ENCODE assay signal across 8 cellular contexts in genomic region chr14:54564799-54565235, GRCh38. TPM values are rescaled to one million over a fixed set of nuclear protein-coding genes. Genes with fewer than 3 reads are reported as not detected.
DNase-seq lines count a peak whose midpoint lies in the region; ATAC-seq, FAIRE-seq and TF ChIP-seq lines count a peak whose summit lies in the region.

No MANE protein-coding gene starts in this region.

- no peaks in the 10 kb centered on the region for H3K9me3 Mint-ChIP-seq in stimulated activated naive B cell treated with anti-CD40 and anti-IgM and Interleukin-4, amounts not matched to agents 10 μg/mL and 1 μg/mL and 100 μg/mL, for 72 hours

- peaks cover 21% of the 10 kb centered on the region for H3K4me1 ChIP-seq in A549

- H3K27me3 ChIP-seq in bronchial epithelial cell (ENCODE audit: control insufficient read depth, insufficient read depth, low read length): no peaks in the 10 kb centered on the region

- peak overlapping the region; percentile 75 for H3K4me3 ChIP-seq in A549
- H3K4me3 ChIP-seq in GM12875 (ENCODE audit: low read depth, low read length): peak overlapping the region; percentile 77
- peak overlapping the region; percentile 72 for H3K4me3 ChIP-seq in bronchial epithelial cell (ENCODE audit: low read depth, low read length)

- peak overlapping the region; percentile 88 for H3K4me2 ChIP-seq in A549

- peak; percentile 8 to 21; a peak in 5 of 6 replicates for ATAC-seq in A549
- peak in 1 of 2 donors; percentile 1 for ATAC-seq in stimulated activated naive B cell treated with anti-CD40 and anti-IgM and Interleukin-4, amounts not matched to agents 10 μg/mL and 1 μg/mL and 100 μg/mL, for 72 hours (replicated peaks)

- H3K27ac Mint-ChIP-seq in stimulated activated naive B cell treated with anti-CD40 and anti-IgM and Interleukin-4, amounts not matched to agents 10 μg/mL and 1 μg/mL and 100 μg/mL, for 72 hours: peak overlapping the region; percentile 5

- FAIRE-seq in A549 (lab: Jason Lieb, UNC) (no peak), bronchial epithelial cell (lab: Jason Lieb, UNC) (no peak)

- H3K4me3 Mint-ChIP-seq in stimulated activated naive B cell treated with anti-CD40 and anti-IgM and Interleukin-4, amounts not matched to agents 10 μg/mL and 1 μg/mL and 100 μg/mL, for 72 hours: peak overlapping the region; percentile 85 to 90

- no peaks in the 10 kb centered on the region for H3K9me3 ChIP-seq in A549

- CTCF ChIA-PET in A549 (lab: Yijun Ruan, JAX): interaction anchor here (0.7 to 13.8 kb wide), 48 partner anchors 8 to 253 kb away, joined by 3 to 272 read pairs (median 5); partner anchors contain the start of gene CGRRF1

- under 1% methylated on average over 15 of the region's 18 CpGs for WGBS in A549 (ENCODE audit: missing lambda C conversion rate)

- peaks cover 7 to 8% of the 10 kb centered on the region in 2 donors for H3K27me3 Mint-ChIP-seq in stimulated activated naive B cell treated with anti-CD40 and anti-IgM and Interleukin-4, amounts not matched to agents 10 μg/mL and 1 μg/mL and 100 μg/mL, for 72 hours

- DNase-seq in A549 (ENCODE audit: low read depth in 1 of 2, low spot score in 1 of 2) (peak in 1 of 2 experiments; percentile 66), NCI-H226 (peak; percentile 68), bronchial epithelial cell (ENCODE audit: low read depth) (peak; percentile 66), kidney glomerular epithelial cell (lab: John Stamatoyannopoulos, UW) (peak; percentile 58), occipital lobe (lab: John Stamatoyannopoulos, UW) (no peak), kidney tubule cell (ENCODE audit: low spot score) (no peak)
- DNase-seq in stimulated activated naive B cell treated with anti-CD40 and anti-IgM and Interleukin-4, amounts not matched to agents 10 μg/mL and 1 μg/mL and 100 μg/mL, for 72 hours: no peak

- POLR2A ChIA-PET in A549 (lab: Yijun Ruan, JAX): interaction anchor here (0.6 to 4.8 kb wide), 5 partner anchors 14 to 227 kb away, joined by 3 to 78 read pairs (median 4); no protein-coding TSS in a partner anchor

- 0 out of 3 replicates have a peak, but pooled peaks have one; percentile 0 for TF ChIP-seq CTCF in A549 (IDR thresholded peaks at IDR 0.05)
- no peak for TF ChIP-seq CTCF in GM12875 (IDR thresholded peaks at IDR 0.05; ENCODE audit: borderline replicate concordance, insufficient read depth, low read depth, low read length)
- no peak for TF ChIP-seq CTCF in bronchial epithelial cell (IDR thresholded peaks at IDR 0.05; ENCODE audit: insufficient read depth, low read length, severe bottlenecking)

- peak overlapping the region; percentile 88 to 98 for H3K27ac ChIP-seq in A549

- no peak for TF ChIP-seq POLR2A in A549 (IDR thresholded peaks at IDR 0.05; ENCODE audit: low read length)

- TF ChIP-seq RAD21 in A549 (conservative IDR thresholded peaks at IDR 0.05 in 1 of 2, IDR thresholded peaks at IDR 0.05 in 1 of 2): peak in 1 of 2 experiments; percentile 2; a peak in 1 of 5 replicates

- no peak for TF ChIP-seq EP300 in A549 (IDR thresholded peaks at IDR 0.05)

- peaks cover 0 to 2% of the 10 kb centered on the region in 2 donors for H3K36me3 Mint-ChIP-seq in stimulated activated naive B cell treated with anti-CD40 and anti-IgM and Interleukin-4, amounts not matched to agents 10 μg/mL and 1 μg/mL and 100 μg/mL, for 72 hours

- peaks cover 10 to 26% of the 10 kb centered on the region in 2 donors for H3K4me1 Mint-ChIP-seq in stimulated activated naive B cell treated with anti-CD40 and anti-IgM and Interleukin-4, amounts not matched to agents 10 μg/mL and 1 μg/mL and 100 μg/mL, for 72 hours

- no peaks in the 10 kb centered on the region for H3K36me3 ChIP-seq in bronchial epithelial cell (ENCODE audit: control insufficient read depth, insufficient read depth, low read length)

TF ChIP-seq in A549, 52 proteins besides CTCF, POLR2A, EP300 and RAD21:
- TF ChIP-seq SMC3 (IDR thresholded peaks at IDR 0.05): peak; percentile 11; the same call in 2 of the 3 replicates
- TF ChIP-seq NFE2L2 (conservative IDR thresholded peaks at IDR 0.05; ENCODE audit: low read length): no peak
- no peak for TF ChIP-seq PBX3 (IDR thresholded peaks at IDR 0.05)
- no peak for TF ChIP-seq BCL3 (IDR thresholded peaks at IDR 0.05)

RNA-seq across cellular contexts. Expression of gene SAMD4A, which starts 2.1 kb away (rescaled TPM):
- polyA plus RNA-seq in A549 (2011; rRNA removed): 3.9 and 5.3 TPM in 2 replicates
- polyA plus RNA-seq in A549 (2012; cell fraction: cytosol; rRNA removed): 2.4 and 3.2 TPM in 2 replicates
- polyA plus RNA-seq in A549 (2012; cell fraction: nucleus; rRNA removed): 7.7 and 10.7 TPM in 2 replicates
- 5.4 to 8.0 TPM (median 6.1 TPM) in 3 replicates for polyA plus RNA-seq in A549 (2017; fragmentation: RNase III; extraction: RNeasy Plus Mini Kit Qiagen cat#74134 plus additional on column Dnase treatment)
- polyA minus RNA-seq in A549 (2011; rRNA and poly(A)+ RNA removed): 16.6 and 23.5 TPM in 2 replicates
- total RNA-seq in bronchial epithelial cell: 12.9 and 13.4 TPM in 2 replicates
- total RNA-seq in occipital lobe: 17.3 TPM

RNA-seq across cellular contexts. Expression of gene CGRRF1, which starts 55.1 kb away (rescaled TPM):
- polyA plus RNA-seq in A549 (2011; rRNA removed) (35.4 and 35.9 TPM in 2 replicates), A549 (2017; fragmentation: RNase III; extraction: RNeasy Plus Mini Kit Qiagen cat#74134 plus additional on column Dnase treatment) (15.4 to 18.2 TPM (median 15.8 TPM) in 3 replicates)
- 4.7 and 5.9 TPM in 2 replicates for polyA plus RNA-seq in A549 (2012; cell fraction: cytosol; rRNA removed)
- 2.6 and 4.0 TPM in 2 replicates for polyA plus RNA-seq in A549 (2012; cell fraction: nucleus; rRNA removed)
- polyA minus RNA-seq in A549 (2011; rRNA and poly(A)+ RNA removed): 9.6 and 10.1 TPM in 2 replicates
- total RNA-seq in bronchial epithelial cell (19.7 and 20.6 TPM in 2 replicates), occipital lobe (18.9 TPM)

Comparison
In these comparisons a context has a peak if more than half of its experiments do, and no peak if none do; other contexts are left out.
1. DNase-seq: peak in NCI-H226 (single experiment), bronchial epithelial cell (single experiment) and kidney glomerular epithelial cell (single experiment); none in stimulated activated naive B cell treated with anti-CD40 and anti-IgM and Interleukin-4, amounts not matched to agents 10 μg/mL and 1 μg/mL and 100 μg/mL, for 72 hours (single experiment), occipital lobe (single experiment) and kidney tubule cell (single experiment).
2. Peak in every context shown above with its lines, with median percentiles within 50 percentile points of each other: H3K4me3 ChIP-seq.